Comparison of ENCODE assay signal across 8 cellular contexts in genomic region chr12:68373836-68374314, GRCh38. TPM values are rescaled to one million over a fixed set of nuclear protein-coding genes. Genes with fewer than 3 reads are reported as not detected.
DNase-seq lines count a peak whose midpoint lies in the region; ATAC-seq and TF ChIP-seq lines count a peak whose summit lies in the region.

No MANE protein-coding gene starts in this region.

- H3K79me2 ChIP-seq in KMS-11 (ENCODE audit: insufficient read depth, low read depth), result no peaks in the 10 kb centered on the region

- H3K4me1 Mint-ChIP-seq in central memory CD8-positive, alpha-beta T cell, result peaks cover 45% of the 10 kb centered on the region

- no peaks in the 10 kb centered on the region for H3K27me3 Mint-ChIP-seq in central memory CD8-positive, alpha-beta T cell

- peak overlapping the region; percentile 100 for H3K4me2 ChIP-seq in KMS-11

- TF ChIP-seq CTCF in GM10266 (IDR thresholded peaks at IDR 0.05; ENCODE audit: control insufficient read depth, insufficient read depth, low read depth, missing control alignments) (no peak), KMS-11 (conservative IDR thresholded peaks at IDR 0.05; ENCODE audit: low read depth, low read length) (no peak), colonic mucosa (IDR thresholded peaks at IDR 0.05) (no peak)

- intact Hi-C loops in colonic mucosa (cut with DNase I), result no loop called here

- no peaks in the 10 kb centered on the region for H3K9me3 Mint-ChIP-seq in central memory CD8-positive, alpha-beta T cell

- H3K27ac ChIP-seq in KMS-11, result peak overlapping the region; percentile 95
- H3K27ac ChIP-seq in colonic mucosa, result no peak overlapping the region

- H3K4me1 ChIP-seq in KMS-11 (ENCODE audit: low read depth, poor library complexity, severe bottlenecking) (peaks cover 73% of the 10 kb centered on the region), colonic mucosa (no peaks in the 10 kb centered on the region)

- no peaks in the 10 kb centered on the region for H4K20me1 ChIP-seq in KMS-11 (ENCODE audit: insufficient read depth)

- H3K9ac ChIP-seq in KMS-11, result peak overlapping the region; percentile 77
- H3K9ac ChIP-seq in colonic mucosa (ENCODE audit: low read depth in 2 of 2, low read length in 2 of 2), result no peak overlapping the region

- H3K27me3 ChIP-seq in KMS-11 (ENCODE audit: insufficient read depth, low read depth) (no peaks in the 10 kb centered on the region), colonic mucosa (no peaks in the 10 kb centered on the region)

- H3K4me3 Mint-ChIP-seq in central memory CD8-positive, alpha-beta T cell, result peak overlapping the region; percentile 31

- H3K36me3 ChIP-seq in KMS-11 (ENCODE audit: insufficient read depth) (no peaks in the 10 kb centered on the region), colonic mucosa (no peaks in the 10 kb centered on the region)

- H3K4me3 ChIP-seq in KMS-11 (IDR thresholded peaks at IDR 0.05; ENCODE audit: insufficient read depth, low read depth, low read length) (no peak overlapping the region), colonic mucosa (no peak overlapping the region)

- H3K9me3 ChIP-seq in colonic mucosa, result no peaks in the 10 kb centered on the region

- peak overlapping the region; percentile 60; the same call in 1 of the 2 replicates for H2AFZ ChIP-seq in KMS-11 (ENCODE audit: low read depth)

- DNase-seq in GM10266 (ENCODE audit: extremely low spot score), result peak; percentile 17
- DNase-seq in central memory CD8-positive, alpha-beta T cell (ENCODE audit: low spot score in 2 of 2), result no peak
- DNase-seq in amygdala (lab: John Stamatoyannopoulos, UW), result no peak
- DNase-seq in mesenteric fat pad (ENCODE audit: low spot score), result no peak
- no peak for DNase-seq in cortex of kidney (lab: John Stamatoyannopoulos, UW)
- no peak for DNase-seq in colonic mucosa

- peak; percentile 12 for ATAC-seq in GM21576 (IDR thresholded peaks at IDR 0.05; ENCODE audit: unreplicated experiment)
- no peak for ATAC-seq in central memory CD8-positive, alpha-beta T cell (replicated peaks; ENCODE audit: extremely low read depth, poor library complexity, severe bottlenecking)

- peak overlapping the region; percentile 29 for H3K27ac Mint-ChIP-seq in central memory CD8-positive, alpha-beta T cell (ENCODE audit: low read depth)

- H3K36me3 Mint-ChIP-seq in central memory CD8-positive, alpha-beta T cell (ENCODE audit: insufficient read depth), result peaks cover 4% of the 10 kb centered on the region

RNA-seq across cellular contexts. Expression of gene MDM1, which starts 41.7 kb away (rescaled TPM):
- total RNA-seq in mesenteric fat pad (14.9 TPM), colonic mucosa (10 to 100 TPM in 1 of 2 donors, 1 to 10 TPM in 1; 7.7 to 12.0 TPM)
